ENCODE assay signal across 8 cellular contexts in genomic region chr17:412211-413015, GRCh38. TPM values are rescaled to one million over a fixed set of nuclear protein-coding genes. Genes with fewer than 3 reads are reported as not detected.
DNase-seq lines count a peak whose midpoint lies in the region; ATAC-seq and TF ChIP-seq lines count a peak whose summit lies in the region.

No MANE protein-coding gene starts in this region.

- H3K4me3 Mint-ChIP-seq in activated B cell treated with CpG ODN at 0.5 μM for 24 hours = peak overlapping the region; percentile 24

- peaks cover 0 to 37% (median 15%) of the 10 kb centered on the region in 12 donors for H3K4me1 ChIP-seq in heart left ventricle
- peaks cover 15% of the 10 kb centered on the region for H3K4me1 ChIP-seq in colonic mucosa
- H3K4me1 ChIP-seq in mesendoderm (ENCODE audit: control insufficient read depth, low read depth, low read length) = peaks cover 3% of the 10 kb centered on the region
- H3K4me1 ChIP-seq in thymus (ENCODE audit: control insufficient read depth, insufficient read depth, low read length) = peaks cover 41% of the 10 kb centered on the region

- CTCF ChIA-PET in activated B cell treated with CpG ODN at 0.5 μM for 24 hours (lab: Charles Lee) = interaction anchor here (0.6 to 3.2 kb wide), 21 partner anchors 9 to 584 kb away, joined by 3 to 86 read pairs (median 5); partner anchors contain the start of genes GEMIN4, GLOD4, MRM3 and TIMM22

- DNase-seq in heart left ventricle (peak in 3 of 5 donors; percentile 44 to 57 (median 49)), left ventricle myocardium superior (no peak), NCI-H1694 treated with DMSO at 0.1 percent for 48 hours (lab: John Stamatoyannopoulos, UW) (peak; percentile 74), activated B cell treated with CpG ODN at 0.5 μM for 24 hours (no peak), colonic mucosa (peak; percentile 61), mesendoderm (peak; percentile 62)

- peak overlapping the region in 1 of 12 donors; percentile 38 for H3K4me3 ChIP-seq in heart left ventricle
- H3K4me3 ChIP-seq in colonic mucosa = no peak overlapping the region
- H3K4me3 ChIP-seq in mesendoderm (ENCODE audit: low read length) = no peak overlapping the region
- H3K4me3 ChIP-seq in thymus (ENCODE audit: low read length) = peak overlapping the region; percentile 15

- TF ChIP-seq POLR2A in heart left ventricle (IDR thresholded peaks at IDR 0.05) = no peak

- H3K18ac ChIP-seq in mesendoderm (ENCODE audit: low read length) = no peak overlapping the region

- peak overlapping the region in 2 of 12 donors; percentile 3 to 52 for H3K27ac ChIP-seq in heart left ventricle
- no peak overlapping the region for H3K27ac ChIP-seq in colonic mucosa
- no peak overlapping the region for H3K27ac ChIP-seq in mesendoderm (ENCODE audit: low read depth, low read length)
- H3K27ac ChIP-seq in thymus (ENCODE audit: low read depth) = peak overlapping the region; percentile 58

- no peak overlapping the region for H3K56ac ChIP-seq in mesendoderm (ENCODE audit: low read length)

- H3K4me1 Mint-ChIP-seq in activated B cell treated with CpG ODN at 0.5 μM for 24 hours = peaks cover 62% of the 10 kb centered on the region

- no peak overlapping the region for H4K5ac ChIP-seq in mesendoderm (ENCODE audit: low read length)

- H3K79me2 ChIP-seq in mesendoderm (ENCODE audit: control insufficient read depth, insufficient read depth, low read length) = no peaks in the 10 kb centered on the region

- H3K79me1 ChIP-seq in mesendoderm (ENCODE audit: low read length) = no peaks in the 10 kb centered on the region

- H3K23ac ChIP-seq in mesendoderm (ENCODE audit: low read length) = no peak overlapping the region

- H4K8ac ChIP-seq in mesendoderm (ENCODE audit: low read depth, low read length) = no peak overlapping the region

- H3K36me3 Mint-ChIP-seq in activated B cell treated with CpG ODN at 0.5 μM for 24 hours (ENCODE audit: low read depth) = peaks cover 11% of the 10 kb centered on the region

- H3K9ac ChIP-seq in colonic mucosa (ENCODE audit: low read depth in 2 of 2, low read length in 2 of 2) (peak overlapping the region in 1 of 2 donors; percentile 26), mesendoderm (ENCODE audit: low read length) (no peak overlapping the region)

- TF ChIP-seq CTCF in heart left ventricle (IDR thresholded peaks at IDR 0.05) (peak; percentile 73 to 90 (median 81)), activated B cell treated with CpG ODN at 0.5 μM for 24 hours (IDR thresholded peaks at IDR 0.05) (peak; percentile 36), colonic mucosa (IDR thresholded peaks at IDR 0.05) (peak; percentile 84)

- peak overlapping the region; percentile 35 for H3K27ac Mint-ChIP-seq in activated B cell treated with CpG ODN at 0.5 μM for 24 hours

- H2AK5ac ChIP-seq in mesendoderm (ENCODE audit: low read length) = no peak overlapping the region

- ATAC-seq in heart left ventricle (no peak), left ventricle myocardium superior (no peak), activated B cell treated with CpG ODN at 0.5 μM for 24 hours (ENCODE audit: low read depth) (no peak), HG02885 (IDR thresholded peaks at IDR 0.05; ENCODE audit: poor library complexity, unreplicated experiment) (no peak)

- H2BK120ac ChIP-seq in mesendoderm (ENCODE audit: low read depth, low read length) = no peak overlapping the region

- intact Hi-C loops in heart left ventricle (cut with DNase I) = loop anchor here in 8 of 10 donors (1.0 to 5.0 kb wide), 5 partner anchors 288 to 585 kb away; partner anchors contain the start of gene TIMM22 (in 1 of the 8)
- intact Hi-C loops in left ventricle myocardium superior (cut with micrococcal nuclease) = loop anchor here (5.0 kb wide), 1 partner anchor 290 kb away; no protein-coding TSS in a partner anchor
- intact Hi-C loops in activated B cell treated with CpG ODN at 0.5 μM for 24 hours (cut with micrococcal nuclease) = loop anchor here (1.0 kb wide), 4 partner anchors 197 to 569 kb away; partner anchors contain the start of gene GEMIN4
- intact Hi-C loops in colonic mucosa (cut with DNase I) = loop anchor here (5.0 kb wide), 1 partner anchor 290 kb away; no protein-coding TSS in a partner anchor

- H3K9me3 Mint-ChIP-seq in activated B cell treated with CpG ODN at 0.5 μM for 24 hours = no peaks in the 10 kb centered on the region

- no peak overlapping the region for H3K4me2 ChIP-seq in mesendoderm (ENCODE audit: low read length)

- H3K27me3 Mint-ChIP-seq in activated B cell treated with CpG ODN at 0.5 μM for 24 hours = peaks cover 5% of the 10 kb centered on the region

- H3K36me3 ChIP-seq in heart left ventricle (peaks cover 0 to 12% (median 0%) of the 10 kb centered on the region in 9 donors), colonic mucosa (no peaks in the 10 kb centered on the region), mesendoderm (ENCODE audit: control insufficient read depth, insufficient read depth, low read length) (no peaks in the 10 kb centered on the region), thymus (ENCODE audit: control insufficient read depth, insufficient read depth) (peaks cover 4% of the 10 kb centered on the region)

- no peak overlapping the region for H3K4ac ChIP-seq in mesendoderm (ENCODE audit: low read depth, low read length)

- H3K27me3 ChIP-seq in heart left ventricle (no peaks in the 10 kb centered on the region), colonic mucosa (no peaks in the 10 kb centered on the region), mesendoderm (ENCODE audit: insufficient read depth, low read length, poor library complexity) (no peaks in the 10 kb centered on the region), thymus (ENCODE audit: control insufficient read depth, insufficient read depth) (no peaks in the 10 kb centered on the region)

- no peak overlapping the region for H2BK15ac ChIP-seq in mesendoderm (replicated peaks; ENCODE audit: low read depth)

- POLR2A ChIA-PET in activated B cell treated with CpG ODN at 0.5 μM for 24 hours (lab: Charles Lee) = interaction anchor here (0.7 to 1.1 kb wide), 6 partner anchors 288 to 584 kb away, joined by 3 to 7 read pairs (median 4); partner anchors contain the start of genes GEMIN4, TIMM22 and VPS53

- WGBS in heart left ventricle, 4 donors = 58 to 62% (median 59%) methylated on average over 15 of the region's 15 CpGs
- no CpG with 5 or more reads among the region's 15 CpGs for WGBS in mesendoderm (ENCODE audit: extremely low coverage, insufficient coverage, low lambda C conversion rate)
- 32% methylated on average over 15 of the region's 15 CpGs for WGBS in thymus

- no peak overlapping the region for H2BK5ac ChIP-seq in mesendoderm (ENCODE audit: low read length)

- H3K9me3 ChIP-seq in heart left ventricle (no peaks in the 10 kb centered on the region), colonic mucosa (no peaks in the 10 kb centered on the region), thymus (ENCODE audit: control insufficient read depth) (peaks cover 1% of the 10 kb centered on the region)

RNA-seq across cellular contexts. Expression of gene RFLNB, which starts 33.3 kb away (rescaled TPM):
- total RNA-seq in heart left ventricle = 10 to 100 TPM in 7 of 9 donors, 1 to 10 TPM in 2; 9.1 to 25.4 (median 11.6) TPM
- polyA plus RNA-seq in heart left ventricle = 10 to 100 TPM; 10.9 to 15.7 TPM
- 17.4 TPM for total RNA-seq in left ventricle myocardium superior
- 4.6 and 4.7 TPM in 2 replicates for total RNA-seq in activated B cell treated with CpG ODN at 0.5 μM for 24 hours
- 1 to 10 TPM; 2.9 to 5.7 TPM for total RNA-seq in colonic mucosa
- polyA plus RNA-seq in mesendoderm (2013, experiment 1 of 2) = 15.6 TPM
- polyA plus RNA-seq in mesendoderm (2013, experiment 2 of 2) = 16.6 TPM
- 18.1 TPM for polyA plus RNA-seq in thymus

RNA-seq across cellular contexts. Expression of gene RPH3AL, which starts 59.8 kb away (rescaled TPM):
- total RNA-seq in heart left ventricle (1 to 10 TPM; 2.8 to 9.4 (median 6.7) TPM), left ventricle myocardium superior (3.8 TPM), activated B cell treated with CpG ODN at 0.5 μM for 24 hours (5.2 and 6.0 TPM in 2 replicates), colonic mucosa (10 to 100 TPM; 14.9 to 34.2 TPM)
- polyA plus RNA-seq in heart left ventricle (1 to 10 TPM; 4.3 to 6.3 TPM), thymus (3.2 TPM)
- 4.5 TPM for polyA plus RNA-seq in mesendoderm (2013, experiment 1 of 2)
- polyA plus RNA-seq in mesendoderm (2013, experiment 2 of 2) = 4.8 TPM

Comparison
In these comparisons a context has a peak if more than half of its experiments do, and no peak if none do; other contexts are left out.
1. DNase-seq: peak in heart left ventricle (3 of 5), NCI-H1694 treated with DMSO at 0.1 percent for 48 hours (single experiment), colonic mucosa (single experiment) and mesendoderm (single experiment); none in left ventricle myocardium superior (single experiment) and activated B cell treated with CpG ODN at 0.5 μM for 24 hours (single experiment).
2. Peak in every context shown above with its lines, with median percentiles within 50 percentile points of each other: CTCF ChIP-seq.